In genomic region chr9:108704156-108704852, GRCh38 we compare ENCODE assay signal across 17 cellular contexts.
DNase-seq lines count a peak whose midpoint lies in the region; FAIRE-seq and TF ChIP-seq lines count a peak whose summit lies in the region.
"Had no signal": no experiment of that assay in that cellular context is flagged by ENCODE, and none has a peak within 500 bp of the region (broad histone marks: within the 10 kb centered on the region; RNA-seq: fewer than 3 reads in every experiment).

No MANE protein-coding gene starts in this region.

- no peak for FAIRE-seq in keratinocyte (lab: Jason Lieb, UNC)
- FAIRE-seq: GM12892, pancreas, RCC 7860 had no signal

- H3K79me2 ChIP-seq in keratinocyte (ENCODE audit: control insufficient read depth, insufficient read depth, low read length), result no peaks in the 10 kb centered on the region

- no peak overlapping the region for H3K4me3 ChIP-seq in cardiac fibroblast (replicated peaks in 1 of 2; ENCODE audit: low read depth in 2 of 2, low read length in 2 of 2)
- H3K4me3 ChIP-seq in keratinocyte (ENCODE audit: control insufficient read depth in 2 of 3, extremely low read depth in 1 of 3, insufficient read depth in 2 of 3, low read depth in 1 of 3, low read length in 3 of 3), result no peak overlapping the region
- H3K4me3 ChIP-seq in endodermal cell (ENCODE audit: low read length), result no peak overlapping the region
- H3K4me3 ChIP-seq: pancreas had no signal

- no peak overlapping the region for H3K4me2 ChIP-seq in keratinocyte (ENCODE audit: control insufficient read depth, extremely low read depth, insufficient read depth, low read depth, low read length)

- DNase-seq in AG20443 (ENCODE audit: low spot score) (peak; percentile 71), HT-29 (ENCODE audit: low spot score) (peak; percentile 4), cardiac fibroblast (ENCODE audit: low read depth in 2 of 2) (peak; percentile 1 to 28), keratinocyte (ENCODE audit: low read depth, low spot score) (no peak), endodermal cell (no peak), NOMO-1 treated with DMSO at 0.1 percent for 48 hours (lab: John Stamatoyannopoulos, UW; ENCODE audit: unreplicated experiment) (no peak), hepatic stellate cell (ENCODE audit: low spot score) (no peak), AG08396 (ENCODE audit: low spot score) (no peak)
- DNase-seq: activated CD4-positive, alpha-beta T cell treated with anti-CD3 and anti-CD28 coated beads, Interleukin-2, amount 10 ng/mL, durations not matched to agents 24 days and 14 days; activated effector memory CD4-positive, alpha-beta T cell treated with Interleukin-2 at 50 U/mL for 16 hours; amniotic stem cell; GDM1; NCI-H1436; NCI-H2227 treated with DMSO at 0.1 percent for 48 hours; pancreas had no signal

- TF ChIP-seq CTCF in cardiac fibroblast (IDR thresholded peaks at IDR 0.05; ENCODE audit: low read depth, low read length), result no peak
- TF ChIP-seq CTCF in keratinocyte (optimal IDR thresholded peaks at IDR 0.05 in 1 of 3, IDR thresholded peaks at IDR 0.05 in 1 of 3, conservative IDR thresholded peaks at IDR 0.05 in 1 of 3; ENCODE audit: extremely low read depth in 1 of 3, insufficient read depth in 2 of 3, low read length in 3 of 3), result no peak
- TF ChIP-seq CTCF in endodermal cell (conservative IDR thresholded peaks at IDR 0.05), result no peak

- H3K9me1 ChIP-seq in keratinocyte (ENCODE audit: control insufficient read depth, extremely low read depth, insufficient read depth, low read length), result no peaks in the 10 kb centered on the region

- peak overlapping the region; percentile 37 for H2AFZ ChIP-seq in keratinocyte (ENCODE audit: control insufficient read depth, low read length)

- no peak overlapping the region for H3K4me3 Mint-ChIP-seq in endodermal cell
- H3K4me3 Mint-ChIP-seq: activated CD4-positive, alpha-beta T cell treated with anti-CD3 and anti-CD28 coated beads, Interleukin-2, amount 10 ng/mL, durations not matched to agents 24 days and 14 days had no signal

- H3K27ac Mint-ChIP-seq in endodermal cell, result no peak overlapping the region
- H3K27ac Mint-ChIP-seq: activated CD4-positive, alpha-beta T cell treated with anti-CD3 and anti-CD28 coated beads, Interleukin-2, amount 10 ng/mL, durations not matched to agents 24 days and 14 days had no signal

- H3K27me3 ChIP-seq in keratinocyte (ENCODE audit: control insufficient read depth, extremely low read depth, insufficient read depth, low read length), result no peaks in the 10 kb centered on the region
- no peaks in the 10 kb centered on the region for H3K27me3 ChIP-seq in endodermal cell (ENCODE audit: control insufficient read depth, insufficient read depth, low read length, poor library complexity, severe bottlenecking)
- H3K27me3 ChIP-seq: pancreas had no signal

- no peaks in the 10 kb centered on the region for H3K36me3 Mint-ChIP-seq in endodermal cell (ENCODE audit: low read depth)

- peaks cover 2% of the 10 kb centered on the region for H3K4me1 ChIP-seq in keratinocyte (ENCODE audit: control insufficient read depth, extremely low read depth, insufficient read depth, low read length)
- H3K4me1 ChIP-seq in endodermal cell (ENCODE audit: control insufficient read depth, insufficient read depth, low read length), result no peaks in the 10 kb centered on the region
- H3K4me1 ChIP-seq: pancreas had no signal

- H3K27ac ChIP-seq in keratinocyte (ENCODE audit: control insufficient read depth, insufficient read depth, low read length) (no peak overlapping the region), endodermal cell (ENCODE audit: low read depth, low read length) (no peak overlapping the region)
- H3K27ac ChIP-seq: pancreas had no signal

- dilution Hi-C loops in keratinocyte (cut with MboI; ENCODE audit: extremely low pct_ligation_motif_present, low sequenced_read_pairs), result no loop called here

- H3K36me3 ChIP-seq in keratinocyte (ENCODE audit: control insufficient read depth in 2 of 2, extremely low read depth in 1 of 2, insufficient read depth in 2 of 2, low read length in 2 of 2), result no peaks in the 10 kb centered on the region
- no peaks in the 10 kb centered on the region for H3K36me3 ChIP-seq in endodermal cell (ENCODE audit: control insufficient read depth, insufficient read depth, low read length)
- H3K36me3 ChIP-seq: pancreas had no signal

- H4K20me1 ChIP-seq in keratinocyte (ENCODE audit: control insufficient read depth, extremely low read depth, insufficient read depth, low read length), result no peaks in the 10 kb centered on the region

- 84 to 90% methylated on average over 2 to 4 of the region's 4 CpGs for WGBS in endodermal cell (ENCODE audit: insufficient coverage in 1 of 2, insufficient read length in 1 of 2), 2 experiments

- peaks cover 22% of the 10 kb centered on the region for H3K27me3 Mint-ChIP-seq in endodermal cell (ENCODE audit: insufficient read depth)
- H3K27me3 Mint-ChIP-seq: activated CD4-positive, alpha-beta T cell treated with anti-CD3 and anti-CD28 coated beads, Interleukin-2, amount 10 ng/mL, durations not matched to agents 24 days and 14 days had no signal

- H3K4me1 Mint-ChIP-seq in endodermal cell, result peaks cover 7% of the 10 kb centered on the region
- H3K4me1 Mint-ChIP-seq: activated CD4-positive, alpha-beta T cell treated with anti-CD3 and anti-CD28 coated beads, Interleukin-2, amount 10 ng/mL, durations not matched to agents 24 days and 14 days had no signal

- no peak overlapping the region for H3K9ac ChIP-seq in keratinocyte (ENCODE audit: control insufficient read depth, extremely low read depth, insufficient read depth, low read length)
- no peak overlapping the region for H3K9ac ChIP-seq in endodermal cell (ENCODE audit: extremely low read depth, low read length, poor library complexity, severe bottlenecking)

- no peaks in the 10 kb centered on the region for H3K9me3 ChIP-seq in keratinocyte (ENCODE audit: control insufficient read depth, low read depth, low read length)
- no peaks in the 10 kb centered on the region for H3K9me3 ChIP-seq in endodermal cell (ENCODE audit: control insufficient read depth, low read length)
- H3K9me3 ChIP-seq: pancreas had no signal

- H3K9me3 Mint-ChIP-seq in endodermal cell, result no peaks in the 10 kb centered on the region
- H3K9me3 Mint-ChIP-seq: activated CD4-positive, alpha-beta T cell treated with anti-CD3 and anti-CD28 coated beads, Interleukin-2, amount 10 ng/mL, durations not matched to agents 24 days and 14 days had no signal

Comparison
In these comparisons a context has a peak if more than half of its experiments do, and no peak if none do; other contexts are left out.
1. DNase-seq: peak in AG20443 (single experiment), HT-29 (single experiment) and cardiac fibroblast (2 of 2); none in keratinocyte (single experiment), endodermal cell (single experiment), NOMO-1 treated with DMSO at 0.1 percent for 48 hours (single experiment), hepatic stellate cell (single experiment) and AG08396 (single experiment).